ENCODE assay signal across 19 cellular contexts in genomic region chr5:83036991-83037390, GRCh38. TPM values are rescaled to one million over a fixed set of nuclear protein-coding genes. Genes with fewer than 3 reads are reported as not detected.
DNase-seq lines count a peak whose midpoint lies in the region; ATAC-seq and TF ChIP-seq lines count a peak whose summit lies in the region.
"Had no signal": no experiment of that assay in that cellular context is flagged by ENCODE, and none has a peak within 500 bp of the region (broad histone marks: within the 10 kb centered on the region; RNA-seq: fewer than 3 reads in every experiment).

No MANE protein-coding gene starts in this region.

- H3K9me3 Mint-ChIP-seq in neural progenitor cell, result peaks cover 2% of the 10 kb centered on the region
- no peaks in the 10 kb centered on the region for H3K9me3 Mint-ChIP-seq in type B pancreatic cell
- no peaks in the 10 kb centered on the region for H3K9me3 Mint-ChIP-seq in activated CD4-positive, alpha-beta T cell treated with anti-CD3 and anti-CD28 coated beads, Interleukin-2, amount 10 ng/mL, durations not matched to agents 24 days and 14 days
- no peaks in the 10 kb centered on the region for H3K9me3 Mint-ChIP-seq in activated CD8-positive, alpha-beta T cell treated with anti-CD3 and anti-CD28 coated beads, Interleukin-2, amount 10 ng/mL, durations not matched to agents 7 days and 5 days (ENCODE audit: insufficient read depth)
- H3K9me3 Mint-ChIP-seq: CD4-positive, alpha-beta T cell had no signal

- H3F3A ChIP-seq in neural progenitor cell (ENCODE audit: low read depth), result no peaks in the 10 kb centered on the region

- H3K36me3 Mint-ChIP-seq in neural progenitor cell (no peaks in the 10 kb centered on the region), type B pancreatic cell (no peaks in the 10 kb centered on the region)
- H3K36me3 Mint-ChIP-seq in activated CD4-positive, alpha-beta T cell treated with anti-CD3 and anti-CD28 coated beads, Interleukin-2, amount 10 ng/mL, durations not matched to agents 24 days and 14 days (ENCODE audit: low read depth), result no peaks in the 10 kb centered on the region
- no peaks in the 10 kb centered on the region for H3K36me3 Mint-ChIP-seq in activated CD8-positive, alpha-beta T cell treated with anti-CD3 and anti-CD28 coated beads, Interleukin-2, amount 10 ng/mL, durations not matched to agents 7 days and 5 days (ENCODE audit: low read depth)

- DNase-seq in SK-MEL-5 (ENCODE audit: low read depth, low spot score) (peak; percentile 91), dorsolateral prefrontal cortex (no peak), neural progenitor cell (ENCODE audit: low spot score) (peak; percentile 32), type B pancreatic cell (ENCODE audit: extremely low spot score, unreplicated experiment) (no peak), NCI-H1930 (lab: John Stamatoyannopoulos, UW) (no peak)
- no peak for DNase-seq in activated CD4-positive, alpha-beta T cell treated with anti-CD3 and anti-CD28 coated beads, Interleukin-2, amount 10 ng/mL, durations not matched to agents 24 days and 14 days
- no peak for DNase-seq in activated CD8-positive, alpha-beta T cell treated with anti-CD3 and anti-CD28 coated beads, Interleukin-2, amount 10 ng/mL, durations not matched to agents 7 days and 5 days
- DNase-seq: CD4-positive, alpha-beta T cell; DMS79 treated with DMSO at 0.1 percent for 48 hours; GDM1; Karpas-422; MM.1S; NCI-H1105; NCI-H1694 treated with DMSO at 0.1 percent for 48 hours; NCI-H446 treated with DMSO at 0.1 percent for 48 hours; NCI-H748 treated with DMSO at 0.1 percent for 48 hours; Peyer's patch; SHP77 treated with DMSO at 0.1 percent for 48 hours had no signal

- H3K9me3 ChIP-seq in neural progenitor cell (ENCODE audit: low read depth), result no peaks in the 10 kb centered on the region
- H3K9me3 ChIP-seq: Peyer's patch had no signal

- H3K4me3 ChIP-seq in dorsolateral prefrontal cortex (peak overlapping the region in 1 of 59 donors; percentile 11), neural progenitor cell (no peak overlapping the region)
- H3K4me3 ChIP-seq: Peyer's patch had no signal

- H3K27me3 Mint-ChIP-seq in neural progenitor cell (ENCODE audit: insufficient read depth, low read depth) (peaks cover 3% of the 10 kb centered on the region), type B pancreatic cell (no peaks in the 10 kb centered on the region)
- no peaks in the 10 kb centered on the region for H3K27me3 Mint-ChIP-seq in activated CD4-positive, alpha-beta T cell treated with anti-CD3 and anti-CD28 coated beads, Interleukin-2, amount 10 ng/mL, durations not matched to agents 24 days and 14 days
- H3K27me3 Mint-ChIP-seq in activated CD8-positive, alpha-beta T cell treated with anti-CD3 and anti-CD28 coated beads, Interleukin-2, amount 10 ng/mL, durations not matched to agents 7 days and 5 days (ENCODE audit: low read depth), result no peaks in the 10 kb centered on the region
- H3K27me3 Mint-ChIP-seq: B cell; CD4-positive, alpha-beta T cell had no signal

- no peaks in the 10 kb centered on the region for H3K27me3 ChIP-seq in dorsolateral prefrontal cortex
- H3K27me3 ChIP-seq in neural progenitor cell, result no peaks in the 10 kb centered on the region
- H3K27me3 ChIP-seq: Peyer's patch had no signal

- intact Hi-C loops in dorsolateral prefrontal cortex (cut with DNase I), result loop anchor here in 1 of 2 donors (5.0 to 10.0 kb wide), 3 partner anchors 40 to 435 kb away; partner anchors contain the start of genes TMEM167A, VCAN and XRCC4
- intact Hi-C loops in activated CD4-positive, alpha-beta T cell treated with anti-CD3 and anti-CD28 coated beads, Interleukin-2, amount 10 ng/mL, durations not matched to agents 24 days and 14 days (cut with micrococcal nuclease), result no loop called here

- H3K36me3 ChIP-seq in neural progenitor cell, result no peaks in the 10 kb centered on the region
- H3K36me3 ChIP-seq: Peyer's patch had no signal

- no peak overlapping the region for H3K9ac ChIP-seq in neural progenitor cell

- H3K4me2 ChIP-seq in neural progenitor cell, result peak overlapping the region; percentile 15

- POLR2A ChIA-PET in activated CD8-positive, alpha-beta T cell treated with anti-CD3 and anti-CD28 coated beads, Interleukin-2, amount 10 ng/mL, durations not matched to agents 7 days and 5 days (lab: Charles Lee), result no interaction called here

- CTCF ChIA-PET in activated CD8-positive, alpha-beta T cell treated with anti-CD3 and anti-CD28 coated beads, Interleukin-2, amount 10 ng/mL, durations not matched to agents 7 days and 5 days (lab: Charles Lee), result no interaction called here

- H2AFZ ChIP-seq in neural progenitor cell (replicated peaks), result no peak overlapping the region

- no peak for TF ChIP-seq CTCF in dorsolateral prefrontal cortex (IDR thresholded peaks at IDR 0.05 in 54 of 56, conservative IDR thresholded peaks at IDR 0.05 in 2 of 56; ENCODE audit: low read depth in 1 of 56, partially characterized antibody in 56 of 56)
- TF ChIP-seq CTCF in neural progenitor cell (IDR thresholded peaks at IDR 0.05), result no peak
- no peak for TF ChIP-seq CTCF in type B pancreatic cell (conservative IDR thresholded peaks at IDR 0.05)

- H3K4me1 ChIP-seq in neural progenitor cell, result peaks cover 33% of the 10 kb centered on the region

- H3K27ac Mint-ChIP-seq in neural progenitor cell, result no peak overlapping the region
- H3K27ac Mint-ChIP-seq in type B pancreatic cell, result peak overlapping the region; percentile 14
- H3K27ac Mint-ChIP-seq in activated CD4-positive, alpha-beta T cell treated with anti-CD3 and anti-CD28 coated beads, Interleukin-2, amount 10 ng/mL, durations not matched to agents 24 days and 14 days, result no peak overlapping the region
- H3K27ac Mint-ChIP-seq in activated CD8-positive, alpha-beta T cell treated with anti-CD3 and anti-CD28 coated beads, Interleukin-2, amount 10 ng/mL, durations not matched to agents 7 days and 5 days, result no peak overlapping the region
- H3K27ac Mint-ChIP-seq: B cell; CD4-positive, alpha-beta T cell had no signal

- H3K4me1 Mint-ChIP-seq in neural progenitor cell (peaks cover 39% of the 10 kb centered on the region), type B pancreatic cell (ENCODE audit: unreplicated experiment) (peaks cover 39% of the 10 kb centered on the region)
- peaks cover 2% of the 10 kb centered on the region for H3K4me1 Mint-ChIP-seq in activated CD4-positive, alpha-beta T cell treated with anti-CD3 and anti-CD28 coated beads, Interleukin-2, amount 10 ng/mL, durations not matched to agents 24 days and 14 days
- H3K4me1 Mint-ChIP-seq in activated CD8-positive, alpha-beta T cell treated with anti-CD3 and anti-CD28 coated beads, Interleukin-2, amount 10 ng/mL, durations not matched to agents 7 days and 5 days (ENCODE audit: low read depth), result peaks cover 2% of the 10 kb centered on the region
- H3K4me1 Mint-ChIP-seq: B cell had no signal

- peak overlapping the region in 45 of 59 donors; percentile 15 to 98 (median 94) for H3K27ac ChIP-seq in dorsolateral prefrontal cortex
- peak overlapping the region; percentile 7 for H3K27ac ChIP-seq in neural progenitor cell
- H3K27ac ChIP-seq: Peyer's patch had no signal

- in situ Hi-C loops in SK-MEL-5 (cut with HindIII; ENCODE audit: low pct_unique_long_range_greater_than_20kb, low sequenced_read_pairs), result no loop called here

- no peaks in the 10 kb centered on the region for H3K79me2 ChIP-seq in neural progenitor cell (ENCODE audit: low read depth)

- ATAC-seq in activated CD8-positive, alpha-beta T cell treated with anti-CD3 and anti-CD28 coated beads, Interleukin-2, amount 10 ng/mL, durations not matched to agents 7 days and 5 days, result no peak

- no peaks in the 10 kb centered on the region for H4K20me1 ChIP-seq in neural progenitor cell (ENCODE audit: low read depth)

- H3K4me3 Mint-ChIP-seq in neural progenitor cell, result no peak overlapping the region
- H3K4me3 Mint-ChIP-seq in type B pancreatic cell, result no peak overlapping the region
- H3K4me3 Mint-ChIP-seq in activated CD4-positive, alpha-beta T cell treated with anti-CD3 and anti-CD28 coated beads, Interleukin-2, amount 10 ng/mL, durations not matched to agents 24 days and 14 days, result no peak overlapping the region
- H3K4me3 Mint-ChIP-seq in activated CD8-positive, alpha-beta T cell treated with anti-CD3 and anti-CD28 coated beads, Interleukin-2, amount 10 ng/mL, durations not matched to agents 7 days and 5 days, result no peak overlapping the region
- H3K4me3 Mint-ChIP-seq: B cell; CD4-positive, alpha-beta T cell had no signal

RNA-seq across cellular contexts. Expression of gene TMEM167A, which starts 40.2 kb away (rescaled TPM):
- 101 and 102 TPM in 2 replicates for total RNA-seq in SK-MEL-5 (2014; rRNA removed; shearing (Covaris generic))
- 60.6 and 72.8 TPM in 2 replicates for polyA plus RNA-seq in SK-MEL-5 (2015; cell fraction: cytosol; rRNA removed)
- 139 and 166 TPM in 2 replicates for polyA plus RNA-seq in SK-MEL-5 (2015; cell fraction: nucleus; rRNA removed)
- 10 to 100 TPM; 46.0 to 89.2 (median 63.9) TPM for total RNA-seq in dorsolateral prefrontal cortex
- total RNA-seq in neural progenitor cell (ENCODE audit: low replicate concordance), result 115 and 185 TPM in 2 replicates
- 107 and 124 TPM in 2 replicates for total RNA-seq in type B pancreatic cell (ENCODE audit: low replicate concordance)
- total RNA-seq in activated CD4-positive, alpha-beta T cell treated with anti-CD3 and anti-CD28 coated beads, Interleukin-2, amount 10 ng/mL, durations not matched to agents 24 days and 14 days, result 82.0 and 87.4 TPM in 2 replicates
- 10 to 100 TPM; 76.6 to 80.1 TPM for total RNA-seq in activated CD8-positive, alpha-beta T cell treated with anti-CD3 and anti-CD28 coated beads, Interleukin-2, amount 10 ng/mL, durations not matched to agents 7 days and 5 days

RNA-seq across cellular contexts. Expression of gene XRCC4, which starts 40.4 kb away (rescaled TPM):
- 20.4 and 21.1 TPM in 2 replicates for total RNA-seq in SK-MEL-5 (2014; rRNA removed; shearing (Covaris generic))
- 13.7 and 16.7 TPM in 2 replicates for polyA plus RNA-seq in SK-MEL-5 (2015; cell fraction: cytosol; rRNA removed)
- 6.5 and 14.3 TPM in 2 replicates for polyA plus RNA-seq in SK-MEL-5 (2015; cell fraction: nucleus; rRNA removed)
- 1 to 10 TPM; 3.1 to 8.6 (median 5.2) TPM for total RNA-seq in dorsolateral prefrontal cortex
- 25.3 and 45.6 TPM in 2 replicates for total RNA-seq in neural progenitor cell (ENCODE audit: low replicate concordance)
- total RNA-seq in type B pancreatic cell (ENCODE audit: low replicate concordance), result 7.4 TPM in 2 replicates
- total RNA-seq in activated CD4-positive, alpha-beta T cell treated with anti-CD3 and anti-CD28 coated beads, Interleukin-2, amount 10 ng/mL, durations not matched to agents 24 days and 14 days, result 11.4 and 11.6 TPM in 2 replicates
- total RNA-seq in activated CD8-positive, alpha-beta T cell treated with anti-CD3 and anti-CD28 coated beads, Interleukin-2, amount 10 ng/mL, durations not matched to agents 7 days and 5 days, result 10 to 100 TPM; 12.6 to 13.4 TPM

Comparison
In these comparisons a context has a peak if more than half of its experiments do, and no peak if none do; other contexts are left out.
1. DNase-seq: peak in SK-MEL-5 (single experiment) and neural progenitor cell (single experiment); none in dorsolateral prefrontal cortex (0 of 10), type B pancreatic cell (single experiment), activated CD4-positive, alpha-beta T cell treated with anti-CD3 and anti-CD28 coated beads, Interleukin-2, amount 10 ng/mL, durations not matched to agents 24 days and 14 days (single experiment), activated CD8-positive, alpha-beta T cell treated with anti-CD3 and anti-CD28 coated beads, Interleukin-2, amount 10 ng/mL, durations not matched to agents 7 days and 5 days (single experiment) and NCI-H1930 (0 of 2).